Comparison of ENCODE assay signal across 9 cellular contexts in genomic region chr2:235793163-235793752, GRCh38.
DNase-seq lines count a peak whose midpoint lies in the region; ATAC-seq and TF ChIP-seq lines count a peak whose summit lies in the region.
"Had no signal": no experiment of that assay in that cellular context is flagged by ENCODE, and none has a peak within 500 bp of the region (broad histone marks: within the 10 kb centered on the region; RNA-seq: fewer than 3 reads in every experiment).

No MANE protein-coding gene starts in this region.

- no peaks in the 10 kb centered on the region for H3K9me3 ChIP-seq in body of pancreas

- 74 to 84% methylated on average over 13 of the region's 13 CpGs for WGBS in body of pancreas, 2 donors

- in situ Hi-C loops in G401 (cut with HindIII; ENCODE audit: low sequenced_read_pairs): no loop called here

- H3K27me3 ChIP-seq in body of pancreas: no peaks in the 10 kb centered on the region

- H3K4me1 Mint-ChIP-seq in nephron: no peaks in the 10 kb centered on the region

- H3K4me3 ChIP-seq in choroid plexus epithelial cell (ENCODE audit: low read depth, low read length) (no peak overlapping the region), body of pancreas (no peak overlapping the region)

- no peak overlapping the region for H3K27ac ChIP-seq in body of pancreas

- H3K36me3 ChIP-seq in body of pancreas (replicated peaks in 1 of 2; ENCODE audit: insufficient read depth in 1 of 2, low read depth in 2 of 2): no peaks in the 10 kb centered on the region

- intact Hi-C loops in body of pancreas (cut with DNase I): no loop called here

- H3K36me3 Mint-ChIP-seq in nephron (ENCODE audit: low read depth): peaks cover 12% of the 10 kb centered on the region

- H3K27me3 Mint-ChIP-seq in nephron (ENCODE audit: low read depth): no peaks in the 10 kb centered on the region

- peak; percentile 64 for DNase-seq in G401 (ENCODE audit: low spot score)
- DNase-seq in LHCN-M2 (ENCODE audit: low read depth): peak; percentile 40
- DNase-seq in choroid plexus epithelial cell (ENCODE audit: low read depth): peak; percentile 33
- DNase-seq in activated CD8-positive, alpha-beta memory T cell treated with anti-CD3 and anti-CD28 coated beads, Interleukin-2, amount 50 U/mL, for 4 hours: no peak
- no peak for DNase-seq in body of pancreas
- DNase-seq: kidney glomerular epithelial cell had no signal

- H3K4me1 ChIP-seq in body of pancreas: no peaks in the 10 kb centered on the region

- H3K4me3 Mint-ChIP-seq in nephron: no peak overlapping the region

- TF ChIP-seq POLR2A in body of pancreas (IDR thresholded peaks at IDR 0.05): no peak

- TF ChIP-seq CTCF in choroid plexus epithelial cell (conservative IDR thresholded peaks at IDR 0.05; ENCODE audit: low read depth, low read length) (peak; percentile 62), nephron (IDR thresholded peaks at IDR 0.05; ENCODE audit: unreplicated experiment in 3 of 3) (peak; percentile 39 to 48 (median 46)), body of pancreas (IDR thresholded peaks at IDR 0.05) (peak in 1 of 7 experiments; percentile 5)

- H3K27ac Mint-ChIP-seq in nephron: no peak overlapping the region

- H3K9me3 Mint-ChIP-seq in nephron: no peaks in the 10 kb centered on the region

- no peak for ATAC-seq in GM21447 (IDR thresholded peaks at IDR 0.05; ENCODE audit: unreplicated experiment)
- no peak for ATAC-seq in HG03135 (IDR thresholded peaks at IDR 0.05; ENCODE audit: unreplicated experiment)
- ATAC-seq in body of pancreas: no peak

Comparison
In these comparisons a context has a peak if more than half of its experiments do, and no peak if none do; other contexts are left out.
1. DNase-seq: peak in G401 (single experiment), LHCN-M2 (single experiment) and choroid plexus epithelial cell (single experiment); none in activated CD8-positive, alpha-beta memory T cell treated with anti-CD3 and anti-CD28 coated beads, Interleukin-2, amount 50 U/mL, for 4 hours (single experiment) and body of pancreas (0 of 4).